Comparison of ENCODE assay signal across 8 cellular contexts in the genomic region with DNA sequence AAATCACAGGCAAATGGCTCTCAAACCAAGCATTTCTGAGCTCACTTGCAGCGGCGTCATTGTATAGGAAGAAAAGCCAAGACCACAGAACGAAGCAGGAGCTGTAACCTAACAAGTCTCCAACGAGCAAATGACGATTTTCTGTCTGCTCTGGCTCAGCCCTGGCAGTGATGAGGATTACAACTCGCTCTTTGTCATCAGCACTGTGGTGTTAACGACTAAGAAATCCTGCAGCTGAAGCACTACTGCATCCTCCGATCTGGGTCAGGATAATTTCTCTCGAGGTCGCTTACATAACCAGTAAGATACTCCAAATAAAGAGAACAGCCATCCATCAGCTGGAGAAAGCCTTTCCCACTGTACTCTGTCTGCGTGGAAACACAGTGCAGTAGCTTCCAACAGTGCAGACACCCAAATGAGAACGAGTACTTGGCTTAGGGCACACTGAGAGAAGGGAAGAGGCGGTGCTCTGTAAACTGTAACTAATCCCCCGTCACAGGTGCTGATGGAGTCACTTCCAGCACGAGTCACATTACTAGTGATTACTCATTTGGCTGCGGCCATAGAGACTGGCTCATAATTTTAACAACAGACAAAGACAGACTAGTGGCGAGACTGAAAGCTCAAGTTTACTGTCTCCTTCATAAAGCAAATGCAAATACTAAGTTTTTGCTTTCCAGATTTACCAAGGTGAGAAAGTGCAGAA.
DNase-seq lines count a peak whose midpoint lies in the region; TF ChIP-seq lines count a peak whose summit lies in the region.

No MANE protein-coding gene starts in this region.

- peaks cover 83% of the 10 kb centered on the region for H3K79me2 ChIP-seq in MM.1S (ENCODE audit: low read length)
- peaks cover 79% of the 10 kb centered on the region for H3K79me2 ChIP-seq in osteoblast (ENCODE audit: insufficient read depth, low read length)

- H2AFZ ChIP-seq in MM.1S (ENCODE audit: low read length): no peak overlapping the region
- no peak overlapping the region for H2AFZ ChIP-seq in osteoblast (ENCODE audit: low read length)

- peak overlapping the region; percentile 86 for H3K9ac ChIP-seq in MM.1S (ENCODE audit: low read length)

- no peaks in the 10 kb centered on the region for H3K9me2 ChIP-seq in MM.1S (replicated peaks; ENCODE audit: insufficient read depth, low read length)

- H4K20me1 ChIP-seq in MM.1S (ENCODE audit: insufficient read depth, low read length): no peaks in the 10 kb centered on the region
- no peaks in the 10 kb centered on the region for H4K20me1 ChIP-seq in osteoblast (ENCODE audit: insufficient read depth, low read length)

- H3K4me3 ChIP-seq in HAP-1: peak overlapping the region; percentile 30
- peak overlapping the region; percentile 63 for H3K4me3 ChIP-seq in MM.1S (ENCODE audit: low read length)
- peak overlapping the region; percentile 75 for H3K4me3 ChIP-seq in osteoblast (ENCODE audit: insufficient read depth, low read length)
- peak overlapping the region; percentile 88 for H3K4me3 ChIP-seq in thymus (ENCODE audit: low read length)

- H3K27me3 ChIP-seq in HAP-1 (ENCODE audit: low read depth) (no peaks in the 10 kb centered on the region), MM.1S (replicated peaks; ENCODE audit: insufficient read depth, low read length) (no peaks in the 10 kb centered on the region), osteoblast (ENCODE audit: insufficient read depth, low read length) (no peaks in the 10 kb centered on the region), thymus (ENCODE audit: control insufficient read depth, insufficient read depth) (no peaks in the 10 kb centered on the region)

- DNase-seq in GM03348 (ENCODE audit: low spot score) (peak; percentile 85), HAP-1 (ENCODE audit: low spot score in 2 of 2) (peak; percentile 79 to 91), MM.1S (peak; percentile 96), SIG-M5 treated with dmso at 0.1 percent for 504 hours (lab: John Stamatoyannopoulos, UW; ENCODE audit: unreplicated experiment) (peak; percentile 94), glomerular visceral epithelial cell (ENCODE audit: extremely low spot score) (peak; percentile 98), osteoblast (ENCODE audit: insufficient read length, low spot score, missing footprints) (peak; percentile 79)

- peaks cover 32% of the 10 kb centered on the region for H3K4me1 Mint-ChIP-seq in activated naive CD4-positive, alpha-beta T cell treated with anti-CD3 and anti-CD28 coated beads, Interleukin-2, amount 50 U/mL, for 24 hours

- H3K4me1 ChIP-seq in HAP-1 (peaks cover 17% of the 10 kb centered on the region), MM.1S (ENCODE audit: low read length) (peaks cover 12% of the 10 kb centered on the region), osteoblast (ENCODE audit: insufficient read depth, low read length) (peaks cover 22% of the 10 kb centered on the region), thymus (ENCODE audit: control insufficient read depth, insufficient read depth, low read length) (peaks cover 4% of the 10 kb centered on the region)

- in situ Hi-C loops in HAP-1 (cut with MboI; ENCODE audit: low sequenced_read_pairs): no loop called here

- peak overlapping the region; percentile 86 for H3K27ac ChIP-seq in MM.1S (ENCODE audit: low read length)
- peak overlapping the region; percentile 96 for H3K27ac ChIP-seq in osteoblast (ENCODE audit: low read depth, low read length)
- peak overlapping the region; percentile 99 for H3K27ac ChIP-seq in thymus (ENCODE audit: low read depth)

- H3F3A ChIP-seq in MM.1S (ENCODE audit: insufficient read depth, low read length): peaks cover 33% of the 10 kb centered on the region

- no peaks in the 10 kb centered on the region for H3K9me3 Mint-ChIP-seq in activated naive CD4-positive, alpha-beta T cell treated with anti-CD3 and anti-CD28 coated beads, Interleukin-2, amount 50 U/mL, for 24 hours

- no peaks in the 10 kb centered on the region for H3K9me3 ChIP-seq in HAP-1
- no peaks in the 10 kb centered on the region for H3K9me3 ChIP-seq in MM.1S (replicated peaks; ENCODE audit: insufficient read depth, low read length)
- H3K9me3 ChIP-seq in osteoblast (ENCODE audit: low read depth, low read length): no peaks in the 10 kb centered on the region
- H3K9me3 ChIP-seq in thymus (ENCODE audit: control insufficient read depth): no peaks in the 10 kb centered on the region

- no peaks in the 10 kb centered on the region for H3K27me3 Mint-ChIP-seq in activated naive CD4-positive, alpha-beta T cell treated with anti-CD3 and anti-CD28 coated beads, Interleukin-2, amount 50 U/mL, for 24 hours

- H3K4me3 Mint-ChIP-seq in activated naive CD4-positive, alpha-beta T cell treated with anti-CD3 and anti-CD28 coated beads, Interleukin-2, amount 50 U/mL, for 24 hours: peak overlapping the region; percentile 95

- no peaks in the 10 kb centered on the region for H3K36me3 ChIP-seq in HAP-1 (replicated peaks)
- no peaks in the 10 kb centered on the region; the same call in 1 of the 2 replicates for H3K36me3 ChIP-seq in MM.1S (replicated peaks; ENCODE audit: insufficient read depth, low read length)
- H3K36me3 ChIP-seq in osteoblast (ENCODE audit: insufficient read depth, low read length): no peaks in the 10 kb centered on the region
- no peaks in the 10 kb centered on the region for H3K36me3 ChIP-seq in thymus (ENCODE audit: control insufficient read depth, insufficient read depth)

- peak overlapping the region; percentile 98 for H3K27ac Mint-ChIP-seq in activated naive CD4-positive, alpha-beta T cell treated with anti-CD3 and anti-CD28 coated beads, Interleukin-2, amount 50 U/mL, for 24 hours

- WGBS in thymus: under 1% methylated on average over 17 of the region's 17 CpGs

- H3K36me3 Mint-ChIP-seq in activated naive CD4-positive, alpha-beta T cell treated with anti-CD3 and anti-CD28 coated beads, Interleukin-2, amount 50 U/mL, for 24 hours: peaks cover 1% of the 10 kb centered on the region

- peak; percentile 33 for TF ChIP-seq CTCF in MM.1S (IDR thresholded peaks at IDR 0.05; ENCODE audit: low read length)
- TF ChIP-seq CTCF in osteoblast (IDR thresholded peaks at IDR 0.05; ENCODE audit: extremely low read depth, low read depth, low read length): peak; percentile 40

- H3K4me2 ChIP-seq in MM.1S (ENCODE audit: low read depth, low read length): peak overlapping the region; percentile 56
- H3K4me2 ChIP-seq in osteoblast (ENCODE audit: insufficient read depth, low read length): peak overlapping the region; percentile 90

Comparison
In these comparisons a context has a peak if more than half of its experiments do, and no peak if none do; other contexts are left out.
1. Peak in every context shown above with its lines: DNase-seq, H3K4me3 ChIP-seq and H3K27ac ChIP-seq.
2. H3K4me3 ChIP-seq: peak in every context shown above with its lines; median percentile 88 in thymus; 75 in osteoblast; 63 in MM.1S; 30 in HAP-1.